ENCODE assay signal across 19 cellular contexts in the genomic region with DNA sequence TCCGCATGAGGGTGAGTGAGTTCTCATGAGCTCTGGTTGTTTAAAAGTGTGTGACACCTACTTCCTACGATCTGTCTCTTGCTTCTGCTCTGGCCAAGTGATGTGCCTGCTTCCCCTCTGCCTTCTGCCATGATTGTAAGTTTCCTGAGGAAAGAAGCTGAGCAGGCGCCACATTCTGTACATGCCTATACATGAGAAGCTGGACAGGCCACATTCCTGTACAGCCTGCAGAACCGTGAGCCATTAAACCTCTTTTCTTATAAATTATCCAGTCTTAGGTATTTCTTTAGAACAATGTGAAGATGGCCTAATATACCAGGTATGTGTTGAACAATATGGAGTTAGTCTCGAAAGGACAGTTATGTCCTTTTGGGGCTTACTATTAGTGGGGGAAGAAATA.
"Had no signal": no experiment of that assay in that cellular context is flagged by ENCODE, and none has a peak within 500 bp of the region (broad histone marks: within the 10 kb centered on the region; RNA-seq: fewer than 3 reads in every experiment).

No MANE protein-coding gene starts in this region.

- H3K27ac Mint-ChIP-seq: natural killer cell treated with Interleukin-12 subunit alpha and Interleukin-12 subunit beta and Interleukin-15 and Interleukin-18, amount 100 ng/mL, for 72 hours; neural progenitor cell; progenitor cell of endocrine pancreas; stimulated activated effector memory CD8-positive, alpha-beta T cell treated with anti-CD3 and anti-CD28 coated beads, Interleukin-12 subunit alpha, Interleukin-12 subunit beta, amount 100 ng/mL, for 72 hours had no signal

- H3K4me3 ChIP-seq: cardiac muscle cell, gastroesophageal sphincter, neural progenitor cell, ovary, suprapubic skin, thyroid gland, upper lobe of right lung had no signal

- H3K4me1 Mint-ChIP-seq: stimulated activated effector memory CD8-positive, alpha-beta T cell treated with anti-CD3 and anti-CD28 coated beads, Interleukin-12 subunit alpha, Interleukin-12 subunit beta, amount 100 ng/mL, for 72 hours had no signal

- DNase-seq: effector memory CD4-positive, alpha-beta T cell; erythroblast; kidney glomerular epithelial cell; midbrain; nucleus accumbens; ovary; right cardiac atrium; stimulated activated CD4-positive, alpha-beta T cell treated with anti-CD3 and anti-CD28 coated beads, Interleukin-4, amount 100 ng/mL, for 1 hour; stimulated activated CD8-positive, alpha-beta memory T cell treated with anti-CD3 and anti-CD28 coated beads, Interleukin-4, amount 100 ng/mL, for 48 hours; stimulated activated naive CD8-positive, alpha-beta T cell treated with anti-CD3 and anti-CD28 coated beads, Interleukin-15, Interleukin-2, amounts not matched to agents 100 U/mL and 50 U/mL, for 24 hours; thyroid gland; upper lobe of right lung had no signal

- H3K4me2 ChIP-seq: neural progenitor cell had no signal

- H3K36me3 Mint-ChIP-seq: natural killer cell treated with Interleukin-12 subunit alpha and Interleukin-12 subunit beta and Interleukin-15 and Interleukin-18, amount 100 ng/mL, for 72 hours; neural progenitor cell; stimulated activated effector memory CD8-positive, alpha-beta T cell treated with anti-CD3 and anti-CD28 coated beads, Interleukin-12 subunit alpha, Interleukin-12 subunit beta, amount 100 ng/mL, for 72 hours had no signal

- H3K27me3 ChIP-seq: cardiac muscle cell, gastroesophageal sphincter, neural progenitor cell, ovary, suprapubic skin, thyroid gland, upper lobe of right lung had no signal

- H3K9ac ChIP-seq: neural progenitor cell had no signal

- H2AFZ ChIP-seq: neural progenitor cell had no signal

- ATAC-seq: gastroesophageal sphincter; natural killer cell treated with Interleukin-12 subunit alpha and Interleukin-12 subunit beta and Interleukin-15 and Interleukin-18, amount 100 ng/mL, for 72 hours; right cardiac atrium; stimulated activated effector memory CD8-positive, alpha-beta T cell treated with anti-CD3 and anti-CD28 coated beads, Interleukin-12 subunit alpha, Interleukin-12 subunit beta, amount 100 ng/mL, for 72 hours; stimulated activated naive CD8-positive, alpha-beta T cell treated with anti-CD3 and anti-CD28 coated beads, Interleukin-15, Interleukin-2, amounts not matched to agents 100 U/mL and 50 U/mL, for 24 hours; upper lobe of right lung had no signal

- H3K27ac ChIP-seq: cardiac muscle cell, gastroesophageal sphincter, neural progenitor cell, ovary, suprapubic skin, thyroid gland, upper lobe of right lung had no signal

- H3K4me3 Mint-ChIP-seq: natural killer cell treated with Interleukin-12 subunit alpha and Interleukin-12 subunit beta and Interleukin-15 and Interleukin-18, amount 100 ng/mL, for 72 hours; neural progenitor cell; stimulated activated effector memory CD8-positive, alpha-beta T cell treated with anti-CD3 and anti-CD28 coated beads, Interleukin-12 subunit alpha, Interleukin-12 subunit beta, amount 100 ng/mL, for 72 hours had no signal

- H3K9me3 ChIP-seq: gastroesophageal sphincter, ovary, suprapubic skin, thyroid gland, upper lobe of right lung had no signal

- H3K9me3 Mint-ChIP-seq: natural killer cell treated with Interleukin-12 subunit alpha and Interleukin-12 subunit beta and Interleukin-15 and Interleukin-18, amount 100 ng/mL, for 72 hours; neural progenitor cell; stimulated activated effector memory CD8-positive, alpha-beta T cell treated with anti-CD3 and anti-CD28 coated beads, Interleukin-12 subunit alpha, Interleukin-12 subunit beta, amount 100 ng/mL, for 72 hours had no signal

- H3K4me1 ChIP-seq: gastroesophageal sphincter, neural progenitor cell, suprapubic skin, thyroid gland, upper lobe of right lung had no signal

- H3K36me3 ChIP-seq: cardiac muscle cell, gastroesophageal sphincter, neural progenitor cell, ovary, suprapubic skin, thyroid gland, upper lobe of right lung had no signal
